ENCODE assay signal across 19 cellular contexts in genomic region chr5:137668574-137669093, GRCh38.
A peak's percentile ranks its signal among the peaks of the same experiment; 100 is the strongest.
DNase-seq lines count a peak whose midpoint lies in the region; ATAC-seq, FAIRE-seq and TF ChIP-seq lines count a peak whose summit lies in the region.
"Had no signal": no experiment of that assay in that cellular context is flagged by ENCODE, and none has a peak within 500 bp of the region (broad histone marks: within the 10 kb centered on the region; RNA-seq: fewer than 3 reads in every experiment).

No MANE protein-coding gene starts in this region.

- no peak overlapping the region for H4K8ac ChIP-seq in mesenchymal stem cell (ENCODE audit: low read length)

- H3K27me3 ChIP-seq in mesenchymal stem cell (ENCODE audit: control insufficient read depth in 1 of 2, insufficient read depth in 1 of 2, low read length in 2 of 2) (no peaks in the 10 kb centered on the region), endodermal cell (ENCODE audit: control insufficient read depth, insufficient read depth, low read length, poor library complexity, severe bottlenecking) (no peaks in the 10 kb centered on the region)
- H3K27me3 ChIP-seq: BLaER1 treated with 17β-estradiol and CSF1 and Interleukin-3, amounts not matched to agents 10 nM and 100 nM had no signal

- no peaks in the 10 kb centered on the region for H3K9me3 Mint-ChIP-seq in activated naive CD8-positive, alpha-beta T cell (ENCODE audit: low read depth)
- H3K9me3 Mint-ChIP-seq in activated naive CD8-positive, alpha-beta T cell treated with anti-CD3 and anti-CD28 coated beads for 36 hours, result no peaks in the 10 kb centered on the region
- no peaks in the 10 kb centered on the region for H3K9me3 Mint-ChIP-seq in endodermal cell
- H3K9me3 Mint-ChIP-seq: GM23338 had no signal

- H3K27ac ChIP-seq in mesenchymal stem cell (ENCODE audit: low read length, poor library complexity, severe bottlenecking) (no peak overlapping the region), endodermal cell (ENCODE audit: low read depth, low read length) (no peak overlapping the region)
- H3K27ac ChIP-seq: BLaER1 treated with 17β-estradiol and CSF1 and Interleukin-3, amounts not matched to agents 10 nM and 100 nM had no signal

- no peak overlapping the region for H3K18ac ChIP-seq in mesenchymal stem cell (ENCODE audit: low read depth in 1 of 2, low read length in 2 of 2)

- FAIRE-seq in islet of Langerhans (lab: Jason Lieb, UNC), result peak; percentile 43
- FAIRE-seq: GM19239, RCC 7860 had no signal

- H3K9ac ChIP-seq in mesenchymal stem cell (ENCODE audit: low read length) (no peak overlapping the region), endodermal cell (ENCODE audit: extremely low read depth, low read length, poor library complexity, severe bottlenecking) (no peak overlapping the region)
- H3K9ac ChIP-seq: BLaER1 treated with 17β-estradiol and CSF1 and Interleukin-3, amounts not matched to agents 10 nM and 100 nM had no signal

- peaks cover 4% of the 10 kb centered on the region for H3K36me3 Mint-ChIP-seq in activated naive CD8-positive, alpha-beta T cell
- peaks cover 4% of the 10 kb centered on the region for H3K36me3 Mint-ChIP-seq in activated naive CD8-positive, alpha-beta T cell treated with anti-CD3 and anti-CD28 coated beads for 36 hours
- H3K36me3 Mint-ChIP-seq in endodermal cell (ENCODE audit: low read depth), result peaks cover 7% of the 10 kb centered on the region

- no peaks in the 10 kb centered on the region for H3K27me3 Mint-ChIP-seq in activated naive CD8-positive, alpha-beta T cell
- H3K27me3 Mint-ChIP-seq in activated naive CD8-positive, alpha-beta T cell treated with anti-CD3 and anti-CD28 coated beads for 36 hours, result no peaks in the 10 kb centered on the region
- H3K27me3 Mint-ChIP-seq in endodermal cell (ENCODE audit: insufficient read depth), result no peaks in the 10 kb centered on the region

- H3K36me3 ChIP-seq in mesenchymal stem cell (ENCODE audit: control insufficient read depth in 1 of 2, insufficient read depth in 2 of 2, low read depth in 1 of 2, low read length in 2 of 2) (no peaks in the 10 kb centered on the region), endodermal cell (ENCODE audit: control insufficient read depth, insufficient read depth, low read length) (no peaks in the 10 kb centered on the region)
- H3K36me3 ChIP-seq: BLaER1 treated with 17β-estradiol and CSF1 and Interleukin-3, amounts not matched to agents 10 nM and 100 nM had no signal

- H3K4me1 Mint-ChIP-seq in activated naive CD8-positive, alpha-beta T cell (ENCODE audit: low read depth), result peaks cover 22% of the 10 kb centered on the region
- peaks cover 14% of the 10 kb centered on the region for H3K4me1 Mint-ChIP-seq in activated naive CD8-positive, alpha-beta T cell treated with anti-CD3 and anti-CD28 coated beads for 36 hours
- peaks cover 26% of the 10 kb centered on the region for H3K4me1 Mint-ChIP-seq in endodermal cell
- H3K4me1 Mint-ChIP-seq: GM23338 had no signal

- DNase-seq in activated naive CD8-positive, alpha-beta T cell treated with anti-CD3 and anti-CD28 coated beads for 36 hours, result no peak
- DNase-seq in mesenchymal stem cell (no peak), LoVo (ENCODE audit: low spot score) (no peak), endodermal cell (no peak)
- DNase-seq: DMS 273 treated with DMSO at 0.1 percent for 48 hours, GDM1, HCEC 1CT, NCI-H1092 treated with DMSO at 0.1 percent for 48 hours, NCI-H2081, NCI-H748 treated with DMSO at 0.1 percent for 48 hours had no signal

- peaks cover 9% of the 10 kb centered on the region for H3K4me1 ChIP-seq in mesenchymal stem cell (ENCODE audit: control insufficient read depth, insufficient read depth, low read depth, low read length)
- peaks cover 7% of the 10 kb centered on the region for H3K4me1 ChIP-seq in endodermal cell (ENCODE audit: control insufficient read depth, insufficient read depth, low read length)
- H3K4me1 ChIP-seq: BLaER1 treated with 17β-estradiol and CSF1 and Interleukin-3, amounts not matched to agents 10 nM and 100 nM had no signal

- H3K14ac ChIP-seq in mesenchymal stem cell (ENCODE audit: low read length in 2 of 2), result no peak overlapping the region

- H2BK15ac ChIP-seq in mesenchymal stem cell (ENCODE audit: low read depth, poor library complexity, severe bottlenecking), result no peak overlapping the region

- no peak overlapping the region for H2BK120ac ChIP-seq in mesenchymal stem cell (ENCODE audit: low read depth, low read length)

- no peak overlapping the region for H3K23ac ChIP-seq in mesenchymal stem cell (ENCODE audit: low read length in 2 of 2)

- no peak overlapping the region for H2AFZ ChIP-seq in mesenchymal stem cell (ENCODE audit: low read depth, low read length)
- H2AFZ ChIP-seq: GM23338 had no signal

- TF ChIP-seq CTCF in endodermal cell (conservative IDR thresholded peaks at IDR 0.05), result no peak

- no peak overlapping the region for H3K4me3 Mint-ChIP-seq in activated naive CD8-positive, alpha-beta T cell
- no peak overlapping the region for H3K4me3 Mint-ChIP-seq in activated naive CD8-positive, alpha-beta T cell treated with anti-CD3 and anti-CD28 coated beads for 36 hours
- no peak overlapping the region for H3K4me3 Mint-ChIP-seq in endodermal cell
- H3K4me3 Mint-ChIP-seq: GM23338 had no signal

- H2AK5ac ChIP-seq in mesenchymal stem cell (ENCODE audit: low read length, severe bottlenecking), result no peak overlapping the region

- no peaks in the 10 kb centered on the region for H3K79me1 ChIP-seq in mesenchymal stem cell (replicated peaks; ENCODE audit: low read length, poor library complexity, severe bottlenecking)

- no peak overlapping the region for H2BK12ac ChIP-seq in mesenchymal stem cell (ENCODE audit: low read length in 2 of 2)

- ATAC-seq in GM19395 (IDR thresholded peaks at IDR 0.05; ENCODE audit: unreplicated experiment), result no peak
- ATAC-seq in HG03442 (IDR thresholded peaks at IDR 0.05; ENCODE audit: unreplicated experiment), result no peak
- ATAC-seq: GM23338, Right ventricle myocardium inferior had no signal

- H3K27ac Mint-ChIP-seq in activated naive CD8-positive, alpha-beta T cell, result peak overlapping the region; percentile 10
- H3K27ac Mint-ChIP-seq in activated naive CD8-positive, alpha-beta T cell treated with anti-CD3 and anti-CD28 coated beads for 36 hours, result no peak overlapping the region
- H3K27ac Mint-ChIP-seq in endodermal cell, result no peak overlapping the region
- H3K27ac Mint-ChIP-seq: GM23338 had no signal

- WGBS in mesenchymal stem cell, result 85% methylated on average over 5 of the region's 5 CpGs
- WGBS in endodermal cell (ENCODE audit: insufficient coverage in 1 of 2, insufficient read length in 1 of 2), 2 experiments, result 81 to 93% methylated on average over 4 to 5 of the region's 5 CpGs

- no peaks in the 10 kb centered on the region for H3K9me3 ChIP-seq in mesenchymal stem cell (ENCODE audit: control insufficient read depth, low read length)
- no peaks in the 10 kb centered on the region for H3K9me3 ChIP-seq in endodermal cell (ENCODE audit: control insufficient read depth, low read length)
- H3K9me3 ChIP-seq: BLaER1 treated with 17β-estradiol and CSF1 and Interleukin-3, amounts not matched to agents 10 nM and 100 nM had no signal

- H3K4me3 ChIP-seq in mesenchymal stem cell (ENCODE audit: insufficient read depth in 1 of 2, low read depth in 1 of 2, low read length in 2 of 2) (no peak overlapping the region), endodermal cell (ENCODE audit: low read length) (no peak overlapping the region)
- H3K4me3 ChIP-seq: BLaER1 treated with 17β-estradiol and CSF1 and Interleukin-3, amounts not matched to agents 10 nM and 100 nM; GM23338 had no signal

- no peak overlapping the region for H2BK5ac ChIP-seq in mesenchymal stem cell (ENCODE audit: low read depth, low read length, poor library complexity, severe bottlenecking)

- H3K4ac ChIP-seq in mesenchymal stem cell (ENCODE audit: low read depth in 1 of 2, low read length in 2 of 2), result no peak overlapping the region

- peak overlapping the region; percentile 30 for H3K4me2 ChIP-seq in mesenchymal stem cell (ENCODE audit: low read length, poor library complexity, severe bottlenecking)
- H3K4me2 ChIP-seq: BLaER1 treated with 17β-estradiol and CSF1 and Interleukin-3, amounts not matched to agents 10 nM and 100 nM; GM23338 had no signal

- no peak overlapping the region for H4K91ac ChIP-seq in mesenchymal stem cell (ENCODE audit: low read length)
